In genomic region chr18:10006261-10006903, GRCh38 we compare ENCODE assay signal across 10 cellular contexts.
DNase-seq lines count a peak whose midpoint lies in the region; ATAC-seq and TF ChIP-seq lines count a peak whose summit lies in the region.
"Had no signal": no experiment of that assay in that cellular context is flagged by ENCODE, and none has a peak within 500 bp of the region (broad histone marks: within the 10 kb centered on the region; RNA-seq: fewer than 3 reads in every experiment).

No MANE protein-coding gene starts in this region.

- no peaks in the 10 kb centered on the region for H3K27me3 ChIP-seq in PC-9 (ENCODE audit: insufficient read depth, low read depth)
- no peaks in the 10 kb centered on the region for H3K27me3 ChIP-seq in esophagus squamous epithelium

- CTCF ChIA-PET in PC-9 (lab: Charles Lee), result interaction anchor here (0.5 kb wide), 1 partner anchor 177 kb away, joined by 6 read pairs; no protein-coding TSS in a partner anchor

- DNase-seq in NCI-H526 (lab: John Stamatoyannopoulos, UW) (peak; percentile 8 to 68), NCI-H526 treated with DMSO at 0.1 percent for 48 hours (lab: John Stamatoyannopoulos, UW) (no peak), PC-9 (no peak), fibroblast of the aortic adventitia (ENCODE audit: low read depth) (peak; percentile 60), ureter (ENCODE audit: low spot score) (peak; percentile 27), esophagus squamous epithelium (lab: John Stamatoyannopoulos, UW) (no peak)
- DNase-seq: activated CD8-positive, alpha-beta memory T cell treated with anti-CD3 and anti-CD28 coated beads, Interleukin-2, amount 50 U/mL, for 4 hours; CD4-positive, alpha-beta T cell had no signal

- H2AFZ ChIP-seq in PC-9, result no peak overlapping the region

- TF ChIP-seq CTCF in PC-9 (conservative IDR thresholded peaks at IDR 0.05) (peak; percentile 45; the same call in 1 of the 2 replicates), fibroblast of the aortic adventitia (IDR thresholded peaks at IDR 0.05; ENCODE audit: insufficient read depth, low read length) (peak; percentile 32), esophagus squamous epithelium (IDR thresholded peaks at IDR 0.05) (peak in 3 of 6 experiments; percentile 12 to 19 (median 16))

- H3K27ac ChIP-seq in PC-9 (no peak overlapping the region), esophagus squamous epithelium (no peak overlapping the region)

- H3K79me2 ChIP-seq in PC-9 (ENCODE audit: low read depth), result no peaks in the 10 kb centered on the region

- H3K9me3 ChIP-seq in PC-9 (ENCODE audit: insufficient read depth, low read depth) (peaks cover 3% of the 10 kb centered on the region; the same call in 1 of the 2 replicates), esophagus squamous epithelium (no peaks in the 10 kb centered on the region)

- no peaks in the 10 kb centered on the region for H3K9me2 ChIP-seq in PC-9 (ENCODE audit: insufficient read depth)

- H3F3A ChIP-seq in PC-9 (ENCODE audit: insufficient read depth, low read depth), result no peaks in the 10 kb centered on the region

- no peaks in the 10 kb centered on the region for H4K20me1 ChIP-seq in PC-9 (ENCODE audit: insufficient read depth)

- no TSS peak for BruUV-seq in PC-9 (replicated peaks; lab: Mats Ljungman, UMichigan)

- intact Hi-C loops in PC-9 (cut with micrococcal nuclease; ENCODE audit: unreplicated experiment) (no loop called here), esophagus squamous epithelium (cut with DNase I) (no loop called here)

- no peak overlapping the region for H3K4me3 ChIP-seq in PC-9
- no peak overlapping the region for H3K4me3 ChIP-seq in fibroblast of the aortic adventitia (ENCODE audit: low read depth, low read length)
- no peak overlapping the region for H3K4me3 ChIP-seq in esophagus squamous epithelium

- ATAC-seq in HG03097 (IDR thresholded peaks at IDR 0.05; ENCODE audit: low FRiP score, unreplicated experiment) (no peak), GM19328 (IDR thresholded peaks at IDR 0.05; ENCODE audit: unreplicated experiment) (no peak)

- 65 to 75% methylated on average over 4 of the region's 4 CpGs for WGBS in esophagus squamous epithelium, 2 donors

- no peak for TF ChIP-seq POLR2A in esophagus squamous epithelium (IDR thresholded peaks at IDR 0.05)

- H3K4me1 ChIP-seq in PC-9 (replicated peaks; ENCODE audit: insufficient read depth) (no peaks in the 10 kb centered on the region), esophagus squamous epithelium (peaks cover 4 to 19% (median 12%) of the 10 kb centered on the region in 3 donors)

- no peak overlapping the region for H3K4me2 ChIP-seq in PC-9

- POLR2A ChIA-PET in PC-9 (lab: Charles Lee; ENCODE audit: unreplicated experiment), result no interaction called here

- H3K36me3 ChIP-seq in PC-9 (ENCODE audit: low read depth), result no peaks in the 10 kb centered on the region
- H3K36me3 ChIP-seq in esophagus squamous epithelium, result no peaks in the 10 kb centered on the region

Comparison
In these comparisons a context has a peak if more than half of its experiments do, and no peak if none do; other contexts are left out.
1. DNase-seq: peak in NCI-H526 (2 of 2), fibroblast of the aortic adventitia (single experiment) and ureter (single experiment); none in NCI-H526 treated with DMSO at 0.1 percent for 48 hours (single experiment), PC-9 (0 of 2) and esophagus squamous epithelium (single experiment).